In genomic region chr1:65992160-65993046, GRCh38 we compare ENCODE assay signal across 15 cellular contexts.
DNase-seq lines count a peak whose midpoint lies in the region; ATAC-seq, FAIRE-seq and TF ChIP-seq lines count a peak whose summit lies in the region.
"Had no signal": no experiment of that assay in that cellular context is flagged by ENCODE, and none has a peak within 500 bp of the region (broad histone marks: within the 10 kb centered on the region; RNA-seq: fewer than 3 reads in every experiment).

No MANE protein-coding gene starts in this region.

- no peaks in the 10 kb centered on the region for H3K36me3 Mint-ChIP-seq in activated T-cell treated with anti-CD3 and anti-CD28 coated beads, Interleukin-2, amount 50 U/mL, for 24 hours (ENCODE audit: low read depth)

- H2BK20ac ChIP-seq in H1 (ENCODE audit: low read length) = no peak overlapping the region

- H2BK12ac ChIP-seq in H1 (ENCODE audit: low read depth, low read length) = no peak overlapping the region

- no peak overlapping the region for H3K9ac ChIP-seq in H1 (replicated peaks in 1 of 4; ENCODE audit: extremely low read depth in 1 of 4, low read depth in 3 of 4, low read length in 3 of 4)
- H3K9ac ChIP-seq: BLaER1 had no signal

- H3K4me2 ChIP-seq in H1 (ENCODE audit: insufficient read depth in 1 of 2, low read depth in 2 of 2, low read length in 2 of 2) = no peak overlapping the region
- H3K4me2 ChIP-seq: BLaER1 had no signal

- no peak overlapping the region for H3K23ac ChIP-seq in H1 (ENCODE audit: insufficient read length)

- 0 out of 4 replicates have a peak, but pooled peaks of 1 of the 2 experiments have one; percentile 8 for TF ChIP-seq RAD21 in H1 (IDR thresholded peaks at IDR 0.05 in 1 of 2, conservative IDR thresholded peaks at IDR 0.05 in 1 of 2; ENCODE audit: low read depth in 2 of 2, low read length in 2 of 2)

- H3K9me3 ChIP-seq in H1 (ENCODE audit: insufficient read depth in 2 of 2, low read depth in 1 of 2, low read length in 1 of 2) (no peaks in the 10 kb centered on the region), neuron (ENCODE audit: low read length) (no peaks in the 10 kb centered on the region), aorta (ENCODE audit: control insufficient read depth, low read length) (no peaks in the 10 kb centered on the region)
- H3K9me3 ChIP-seq: ascending aorta, BLaER1, psoas muscle had no signal

- no peak overlapping the region for H4K5ac ChIP-seq in H1 (ENCODE audit: insufficient read length, low read depth, low read length)

- POLR2A ChIA-PET in H1 (lab: Charles Lee; ENCODE audit: partially characterized antibody) = no interaction called here

- H4K20me1 ChIP-seq in H1 (replicated peaks in 1 of 2; ENCODE audit: control insufficient read depth in 1 of 2, insufficient read depth in 2 of 2, low read length in 2 of 2) = no peaks in the 10 kb centered on the region
- H4K20me1 ChIP-seq: BLaER1 had no signal

- peaks cover under 1% of the 10 kb centered on the region for H3K27me3 Mint-ChIP-seq in activated T-cell treated with anti-CD3 and anti-CD28 coated beads, Interleukin-2, amount 50 U/mL, for 24 hours

- H4K91ac ChIP-seq in H1 (replicated peaks; ENCODE audit: insufficient read length, low read length) = no peak overlapping the region

- no peak overlapping the region for H3K56ac ChIP-seq in H1 (replicated peaks; ENCODE audit: insufficient read length, low read depth, low read length)

- H2BK5ac ChIP-seq in H1 (ENCODE audit: low read depth, low read length) = no peak overlapping the region

- no peak for TF ChIP-seq POLR2A in H1 (IDR thresholded peaks at IDR 0.05; ENCODE audit: control extremely low read depth in 1 of 2, low read depth in 2 of 2, low read length in 2 of 2)

- no peak overlapping the region for H3K4ac ChIP-seq in H1 (replicated peaks; ENCODE audit: insufficient read length, low read depth, low read length)

- no peaks in the 10 kb centered on the region for H3K4me1 ChIP-seq in H1 (replicated peaks in 1 of 4; ENCODE audit: control insufficient read depth in 3 of 4, insufficient read depth in 4 of 4, low read length in 3 of 4)
- peaks cover 21% of the 10 kb centered on the region for H3K4me1 ChIP-seq in neuron (ENCODE audit: insufficient read depth, low read length)
- peaks cover 0 to 2% of the 10 kb centered on the region in 2 donors for H3K4me1 ChIP-seq in aorta (ENCODE audit: control insufficient read depth in 1 of 2, insufficient read depth in 2 of 2, low read length in 2 of 2)
- H3K4me1 ChIP-seq: ascending aorta, BLaER1, psoas muscle had no signal

- no peak overlapping the region for H4K8ac ChIP-seq in H1 (ENCODE audit: extremely low read depth, insufficient read depth, low read length)

- H3K79me2 ChIP-seq in H1 (ENCODE audit: control insufficient read depth in 1 of 2, insufficient read depth in 2 of 2, low read length in 2 of 2) = no peaks in the 10 kb centered on the region

- H3K27ac ChIP-seq in H1 (ENCODE audit: low read depth, low read length) = no peak overlapping the region
- H3K27ac ChIP-seq in aorta (ENCODE audit: low read depth in 1 of 2, low read length in 2 of 2) = no peak overlapping the region
- H3K27ac ChIP-seq: ascending aorta, BLaER1, psoas muscle had no signal

- H3K4me3 Mint-ChIP-seq in activated T-cell treated with anti-CD3 and anti-CD28 coated beads, Interleukin-2, amount 50 U/mL, for 24 hours = no peak overlapping the region
- H3K4me3 Mint-ChIP-seq: activated B cell treated with CpG ODN at 0.5 μM for 24 hours had no signal

- intact Hi-C loops in aorta (cut with DNase I) = no loop called here

- no peak overlapping the region for H3K18ac ChIP-seq in H1 (ENCODE audit: extremely low read depth, low read length)

- H3K9me3 Mint-ChIP-seq in activated T-cell treated with anti-CD3 and anti-CD28 coated beads, Interleukin-2, amount 50 U/mL, for 24 hours = no peaks in the 10 kb centered on the region
- H3K9me3 Mint-ChIP-seq: activated B cell treated with CpG ODN at 0.5 μM for 24 hours had no signal

- H2BK15ac ChIP-seq in H1 (ENCODE audit: low read length) = no peak overlapping the region

- no peak overlapping the region for H3K27ac Mint-ChIP-seq in activated T-cell treated with anti-CD3 and anti-CD28 coated beads, Interleukin-2, amount 50 U/mL, for 24 hours
- H3K27ac Mint-ChIP-seq: activated B cell treated with CpG ODN at 0.5 μM for 24 hours had no signal

- H3K4me1 Mint-ChIP-seq in activated T-cell treated with anti-CD3 and anti-CD28 coated beads, Interleukin-2, amount 50 U/mL, for 24 hours (ENCODE audit: low read depth) = no peaks in the 10 kb centered on the region
- H3K4me1 Mint-ChIP-seq: activated B cell treated with CpG ODN at 0.5 μM for 24 hours had no signal

- WGBS in H1 (ENCODE audit: extremely low coverage in 1 of 2, insufficient coverage in 1 of 2, insufficient read length in 1 of 2, insufficient replicate concordance in 2 of 2, low coverage in 1 of 2, low lambda C conversion rate in 2 of 2, missing lambda C conversion rate in 1 of 2), 2 experiments = 94% methylated on average over 7 of the region's 7 CpGs; no CpG with 5 or more reads in 1 of the 2 experiments
- 10 to 13% methylated on average over 7 of the region's 7 CpGs for WGBS in aorta, 2 donors

- H2BK120ac ChIP-seq in H1 (replicated peaks; ENCODE audit: low read depth, low read length) = no peak overlapping the region

- no peak overlapping the region for H3K4me3 ChIP-seq in H1 (ENCODE audit: extremely low read depth in 1 of 4, insufficient read depth in 2 of 4, low read depth in 3 of 4, low read length in 4 of 4)
- H3K4me3 ChIP-seq in neuron (ENCODE audit: low read length) = peak overlapping the region; percentile 81
- no peak overlapping the region for H3K4me3 ChIP-seq in aorta (ENCODE audit: low read length in 2 of 2)
- H3K4me3 ChIP-seq: ascending aorta, BLaER1, psoas muscle had no signal

- no peak overlapping the region for H2AK5ac ChIP-seq in H1 (ENCODE audit: low read depth, low read length)

- no peak for ATAC-seq in aorta (ENCODE audit: low FRiP score)
- no peak for ATAC-seq in HG03097 (IDR thresholded peaks at IDR 0.05; ENCODE audit: low FRiP score, unreplicated experiment)
- ATAC-seq: psoas muscle had no signal

- H3K14ac ChIP-seq in H1 (ENCODE audit: insufficient read length) = no peak overlapping the region

- H3K79me1 ChIP-seq in H1 (ENCODE audit: low read depth, low read length) = no peaks in the 10 kb centered on the region

- no peaks in the 10 kb centered on the region for H3K23me2 ChIP-seq in H1 (ENCODE audit: low read depth, low read length)

- H2AFZ ChIP-seq in H1 (ENCODE audit: low read length) (peak overlapping the region; percentile 11; the same call in 1 of the 2 replicates), neuron (ENCODE audit: low read depth, low read length) (peak overlapping the region; percentile 44)

- TF ChIP-seq EP300 in H1 (IDR thresholded peaks at IDR 0.05; ENCODE audit: borderline replicate concordance in 1 of 2, low read depth in 2 of 2, low read length in 2 of 2) = no peak

- CTCF ChIA-PET in H1 (lab: Charles Lee; ENCODE audit: partially characterized antibody) = interaction anchor here (0.6 to 1.8 kb wide), 8 partner anchors 8 to 453 kb away, joined by 3 to 8 read pairs (median 4); no protein-coding TSS in a partner anchor

- no peak for TF ChIP-seq CTCF in H1 (IDR thresholded peaks at IDR 0.05; ENCODE audit: control extremely low read depth in 1 of 3, insufficient read depth in 1 of 3, low read depth in 1 of 3, low read length in 3 of 3)

- peak; percentile 20 for DNase-seq in COLO829 (ENCODE audit: low spot score)
- DNase-seq in SHP77 (lab: John Stamatoyannopoulos, UW) = peak; percentile 63 to 82
- DNase-seq in H1 (ENCODE audit: low read depth in 1 of 2, low spot score in 2 of 2) = no peak
- no peak for DNase-seq in activated T-cell treated with anti-CD3 and anti-CD28 coated beads, Interleukin-2, amount 50 U/mL, for 24 hours
- no peak for DNase-seq in aorta
- no peak for DNase-seq in NCI-H1048 (lab: John Stamatoyannopoulos, UW)
- DNase-seq: activated B cell treated with CpG ODN at 0.5 μM for 24 hours; activated T-cell treated with anti-CD3 and anti-CD28 coated beads for 4 hours; H7; psoas muscle; stimulated activated CD4-positive, alpha-beta T cell treated with anti-CD3 and anti-CD28 coated beads, Interleukin-1b, Interleukin-23, amount 100 ng/mL, for 48 hours had no signal

- FAIRE-seq in H1 (lab: Jason Lieb, UNC) = no peak

- no peaks in the 10 kb centered on the region for H3K36me3 ChIP-seq in H1 (ENCODE audit: control insufficient read depth in 2 of 4, insufficient read depth in 4 of 4, low read length in 3 of 4)
- H3K36me3 ChIP-seq in neuron (ENCODE audit: insufficient read depth, low read length) = no peaks in the 10 kb centered on the region
- no peaks in the 10 kb centered on the region for H3K36me3 ChIP-seq in aorta (ENCODE audit: control insufficient read depth in 1 of 2, insufficient read depth in 2 of 2, low read length in 1 of 2)
- H3K36me3 ChIP-seq: ascending aorta, BLaER1 had no signal

- no peaks in the 10 kb centered on the region for H3K27me3 ChIP-seq in H1 (replicated peaks in 1 of 4; ENCODE audit: control insufficient read depth in 3 of 4, extremely low read depth in 1 of 4, insufficient read depth in 3 of 4, low read length in 3 of 4)
- no peaks in the 10 kb centered on the region for H3K27me3 ChIP-seq in neuron (ENCODE audit: insufficient read depth, low read length)
- H3K27me3 ChIP-seq in aorta (ENCODE audit: control insufficient read depth in 1 of 2, insufficient read depth in 2 of 2, low read length in 1 of 2) = no peaks in the 10 kb centered on the region
- H3K27me3 ChIP-seq: ascending aorta, BLaER1 had no signal

TF ChIP-seq in H1, 55 proteins besides CTCF, POLR2A, EP300 and RAD21 (continues in another document):
- no peak for TF ChIP-seq JUND (IDR thresholded peaks at IDR 0.05; ENCODE audit: low read length)
- TF ChIP-seq USF2 (IDR thresholded peaks at IDR 0.05; ENCODE audit: low read length) = no peak
- no peak for TF ChIP-seq SAP30 (IDR thresholded peaks at IDR 0.05; ENCODE audit: insufficient read depth, insufficient replicate concordance, low read length)
- TF ChIP-seq TAF1 (IDR thresholded peaks at IDR 0.05; ENCODE audit: low read depth, low read length) = no peak
- no peak for TF ChIP-seq YY1 (IDR thresholded peaks at IDR 0.05; ENCODE audit: low read depth, low read length)
- TF ChIP-seq RXRA (IDR thresholded peaks at IDR 0.05; ENCODE audit: insufficient read depth, low read depth, low read length) = no peak
- no peak for TF ChIP-seq SP2 (IDR thresholded peaks at IDR 0.05; ENCODE audit: low read length)
- TF ChIP-seq NRF1 (IDR thresholded peaks at IDR 0.05; ENCODE audit: low read depth, low read length) = no peak
- no peak for TF ChIP-seq TBP (IDR thresholded peaks at IDR 0.05; ENCODE audit: low read depth, low read length)
- no peak for TF ChIP-seq HDAC2 (IDR thresholded peaks at IDR 0.05; ENCODE audit: borderline replicate concordance in 1 of 2, low read depth in 2 of 2, low read length in 2 of 2)

Comparison
In these comparisons a context has a peak if more than half of its experiments do, and no peak if none do; other contexts are left out.
1. DNase-seq: peak in COLO829 (single experiment) and SHP77 (2 of 2); none in H1 (0 of 2), activated T-cell treated with anti-CD3 and anti-CD28 coated beads, Interleukin-2, amount 50 U/mL, for 24 hours (single experiment), aorta (0 of 2) and NCI-H1048 (single experiment).